8 cellular contexts compared by ENCODE assay signal in genomic region chr5:169701910-169702451, GRCh38.
DNase-seq lines count a peak whose midpoint lies in the region; ATAC-seq and TF ChIP-seq lines count a peak whose summit lies in the region.

No MANE protein-coding gene starts in this region.

- POLR2A ChIA-PET in HEK293T (lab: Yijun Ruan, JAX) = no interaction called here

- DNase-seq in BE2C = no peak
- peak; percentile 34 for DNase-seq in HEK293T (ENCODE audit: extremely low spot score)
- peak; percentile 75 for DNase-seq in adipocyte (ENCODE audit: low read depth)
- peak; percentile 59 for DNase-seq in kidney tubule cell (ENCODE audit: low spot score)
- DNase-seq in stimulated activated CD4-positive, alpha-beta T cell treated with anti-CD3 and anti-CD28 coated beads, Interleukin-15, amount 100 ng/mL, for 24 hours = no peak
- DNase-seq in activated CD4-positive, alpha-beta T cell treated with anti-CD3 and anti-CD28 coated beads for 1 hour = no peak

- H3K36me3 ChIP-seq in BE2C (no peaks in the 10 kb centered on the region), adipocyte (ENCODE audit: control insufficient read depth, insufficient read depth, low read length, severe bottlenecking) (no peaks in the 10 kb centered on the region)

- H3K9me3 ChIP-seq in BE2C (no peaks in the 10 kb centered on the region), adipocyte (ENCODE audit: control insufficient read depth, low read length) (no peaks in the 10 kb centered on the region)

- no peak overlapping the region for H3K4me3 ChIP-seq in BE2C (ENCODE audit: low read depth, low read length)
- no peak overlapping the region for H3K4me3 ChIP-seq in adipocyte (ENCODE audit: low read length)

- TF ChIP-seq CTCF in BE2C (IDR thresholded peaks at IDR 0.05; ENCODE audit: low read depth, low read length) = peak; percentile 48

- H3K9ac ChIP-seq in adipocyte (ENCODE audit: low read length) = no peak overlapping the region

- H3K27me3 ChIP-seq in BE2C (peaks cover 2% of the 10 kb centered on the region; the same call in 1 of the 2 replicates), adipocyte (replicated peaks; ENCODE audit: control insufficient read depth, insufficient read depth, low read length) (no peaks in the 10 kb centered on the region)

- ATAC-seq in GM21825 (IDR thresholded peaks at IDR 0.05; ENCODE audit: unreplicated experiment) (no peak), GM19324 (IDR thresholded peaks at IDR 0.05; ENCODE audit: low FRiP score, unreplicated experiment) (no peak)

- H3K4me1 ChIP-seq in BE2C = no peaks in the 10 kb centered on the region
- peaks cover 19% of the 10 kb centered on the region for H3K4me1 ChIP-seq in adipocyte (ENCODE audit: control insufficient read depth, insufficient read depth, low read length)

- CTCF ChIA-PET in HEK293T (lab: Yijun Ruan, JAX) = interaction anchor here (0.6 to 4.6 kb wide), 8 partner anchors 9 to 372 kb away, joined by 3 to 35 read pairs (median 5); partner anchors contain the start of gene INSYN2B

TF ChIP-seq in HEK293T, 16 proteins besides CTCF, POLR2A, EP300 and RAD21:
- no peak for TF ChIP-seq FOXA1 (IDR thresholded peaks at IDR 0.05)
- no peak for TF ChIP-seq PKNOX1 (IDR thresholded peaks at IDR 0.05)
- TF ChIP-seq SUZ12 (IDR thresholded peaks at IDR 0.05) = no peak
- no peak for TF ChIP-seq TARDBP (IDR thresholded peaks at IDR 0.05)
- TF ChIP-seq BHLHE40 (IDR thresholded peaks at IDR 0.05; ENCODE audit: borderline replicate concordance) = no peak
- no peak for TF ChIP-seq SP1 (IDR thresholded peaks at IDR 0.05)
- TF ChIP-seq ARNT (IDR thresholded peaks at IDR 0.05) = no peak

Comparison
In these comparisons a context has a peak if more than half of its experiments do, and no peak if none do; other contexts are left out.
1. DNase-seq: peak in HEK293T (single experiment), adipocyte (single experiment) and kidney tubule cell (single experiment); none in BE2C (single experiment), stimulated activated CD4-positive, alpha-beta T cell treated with anti-CD3 and anti-CD28 coated beads, Interleukin-15, amount 100 ng/mL, for 24 hours (single experiment) and activated CD4-positive, alpha-beta T cell treated with anti-CD3 and anti-CD28 coated beads for 1 hour (single experiment).